ENCODE assay signal across 1 cellular context in genomic region chr18:23302514-23302851, GRCh38.
TF ChIP-seq lines count a peak whose summit lies in the region.

No MANE protein-coding gene starts in this region.

TF ChIP-seq in IMR-90, 13 proteins besides CTCF, POLR2A, EP300 and RAD21:
- no peak for TF ChIP-seq ELK1 (IDR thresholded peaks at IDR 0.05; ENCODE audit: borderline replicate concordance, low read depth, low read length)
- TF ChIP-seq SMC3 (IDR thresholded peaks at IDR 0.05; ENCODE audit: low read depth, low read length), result no peak
- no peak for TF ChIP-seq BHLHE40 (IDR thresholded peaks at IDR 0.05; ENCODE audit: low read depth, low read length)
- TF ChIP-seq CEBPB (IDR thresholded peaks at IDR 0.05; ENCODE audit: low read depth, low read length), result no peak
- no peak for TF ChIP-seq MXI1 (IDR thresholded peaks at IDR 0.05; ENCODE audit: borderline replicate concordance, low read depth, low read length)
- no peak for TF ChIP-seq MAZ (IDR thresholded peaks at IDR 0.05; ENCODE audit: borderline replicate concordance, low read depth, low read length)
- no peak for TF ChIP-seq NFE2L2 (IDR thresholded peaks at IDR 0.05; ENCODE audit: low read depth, low read length)
- TF ChIP-seq RFX5 (IDR thresholded peaks at IDR 0.05; ENCODE audit: low read depth, low read length), result no peak
- TF ChIP-seq USF2 (IDR thresholded peaks at IDR 0.05; ENCODE audit: low read depth, low read length), result no peak
- no peak for TF ChIP-seq RCOR1 (IDR thresholded peaks at IDR 0.05; ENCODE audit: insufficient replicate concordance, low read length)
